9 cellular contexts compared by ENCODE assay signal in the genomic region with DNA sequence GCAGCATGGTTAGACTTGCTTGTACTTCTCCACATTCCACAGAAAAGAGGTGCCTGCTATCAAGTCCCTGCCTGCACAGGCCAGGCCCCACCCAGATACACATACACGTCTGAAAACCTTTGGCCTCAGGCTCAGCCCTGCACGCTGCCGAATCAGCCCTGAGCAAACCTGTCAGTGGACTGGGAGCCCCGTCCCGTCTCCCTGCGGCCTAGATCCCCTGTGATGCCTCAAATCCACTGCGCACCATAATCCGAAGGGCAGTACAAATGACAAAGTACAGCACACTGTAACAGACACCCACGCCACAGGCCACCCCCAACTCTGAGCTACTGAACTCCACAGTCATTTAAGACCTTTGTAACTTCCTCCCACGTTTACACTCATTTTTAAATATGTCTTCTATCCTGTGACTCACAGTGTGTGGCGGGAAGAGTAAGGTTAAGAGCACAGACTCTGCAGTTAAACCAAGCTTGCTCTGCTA.
DNase-seq lines count a peak whose midpoint lies in the region; ATAC-seq and TF ChIP-seq lines count a peak whose summit lies in the region.
"Had no signal": no experiment of that assay in that cellular context is flagged by ENCODE, and none has a peak within 500 bp of the region (broad histone marks: within the 10 kb centered on the region; RNA-seq: fewer than 3 reads in every experiment).

No MANE protein-coding gene starts in this region.

- H3K9me3 ChIP-seq in Panc1 (ENCODE audit: control insufficient read depth, insufficient read depth, low read depth, low read length) (no peaks in the 10 kb centered on the region), colonic mucosa (no peaks in the 10 kb centered on the region)
- no peaks in the 10 kb centered on the region for H3K9me3 ChIP-seq in CD4-positive, alpha-beta T cell (ENCODE audit: control insufficient read depth, low read length)

- H3K4me3 ChIP-seq in Panc1 (ENCODE audit: low read depth in 2 of 2, low read length in 2 of 2) (no peak overlapping the region), colonic mucosa (no peak overlapping the region)
- H3K4me3 ChIP-seq: heart left ventricle had no signal

- no peaks in the 10 kb centered on the region for H3K36me3 Mint-ChIP-seq in CD4-positive, alpha-beta T cell (ENCODE audit: low read depth)

- DNase-seq in Panc1 (ENCODE audit: low read depth, low spot score) = no peak
- peak; percentile 76 for DNase-seq in colonic mucosa
- DNase-seq in stimulated activated CD4-positive, alpha-beta T cell treated with anti-CD3 and anti-CD28 coated beads, Interleukin-4, amount 100 ng/mL, for 4 hours = peak; percentile 24 to 47
- DNase-seq in NCI-H187 (lab: John Stamatoyannopoulos, UW) = no peak
- DNase-seq in CD4-positive, alpha-beta T cell = no peak
- DNase-seq in NCI-H2196 treated with DMSO at 0.1 percent for 48 hours (lab: John Stamatoyannopoulos, UW; ENCODE audit: unreplicated experiment) = no peak
- DNase-seq: heart left ventricle had no signal

- CTCF ChIA-PET in Panc1 (lab: Charles Lee) = no interaction called here
- CTCF ChIA-PET in CD4-positive, alpha-beta T cell (lab: Charles Lee) = no interaction called here

- POLR2A ChIA-PET in Panc1 (lab: Charles Lee) = interaction anchor here (0.7 kb wide), 1 partner anchor 1137 kb away, joined by 4 read pairs; no protein-coding TSS in a partner anchor
- POLR2A ChIA-PET in CD4-positive, alpha-beta T cell (lab: Charles Lee) = no interaction called here

- no peaks in the 10 kb centered on the region for H3K36me3 ChIP-seq in Panc1 (ENCODE audit: control insufficient read depth, insufficient read depth, low read length)
- H3K36me3 ChIP-seq in colonic mucosa = no peaks in the 10 kb centered on the region
- H3K36me3 ChIP-seq: heart left ventricle had no signal

- peaks cover 28% of the 10 kb centered on the region for H3K4me1 ChIP-seq in Panc1 (ENCODE audit: control insufficient read depth, insufficient read depth, low read length)
- peaks cover 13% of the 10 kb centered on the region for H3K4me1 ChIP-seq in colonic mucosa

- H3K9me3 Mint-ChIP-seq in CD4-positive, alpha-beta T cell = no peaks in the 10 kb centered on the region

- H3K27me3 ChIP-seq in Panc1 (ENCODE audit: control insufficient read depth, insufficient read depth, low read length) = no peaks in the 10 kb centered on the region
- no peaks in the 10 kb centered on the region for H3K27me3 ChIP-seq in colonic mucosa
- no peaks in the 10 kb centered on the region for H3K27me3 ChIP-seq in CD4-positive, alpha-beta T cell (ENCODE audit: control insufficient read depth, insufficient read depth, low read length)
- H3K27me3 ChIP-seq: heart left ventricle had no signal

- in situ Hi-C loops in Panc1 (cut with HindIII; ENCODE audit: low pct_unique_long_range_greater_than_20kb, low sequenced_read_pairs) = no loop called here

- H3K4me1 Mint-ChIP-seq in CD4-positive, alpha-beta T cell (ENCODE audit: low read depth) = no peaks in the 10 kb centered on the region

- TF ChIP-seq CTCF in Panc1 (IDR thresholded peaks at IDR 0.05) = no peak
- no peak for TF ChIP-seq CTCF in colonic mucosa (IDR thresholded peaks at IDR 0.05)
- no peak for TF ChIP-seq CTCF in CD4-positive, alpha-beta T cell (IDR thresholded peaks at IDR 0.05)

- no peak overlapping the region for H3K4me3 Mint-ChIP-seq in CD4-positive, alpha-beta T cell

- intact Hi-C loops in Panc1 (cut with micrococcal nuclease; ENCODE audit: unreplicated experiment) (no loop called here), colonic mucosa (cut with DNase I) (no loop called here)
- intact Hi-C loops in CD4-positive, alpha-beta T cell (cut with DNase I, micrococcal nuclease) = no loop called here

- H3K9ac ChIP-seq in colonic mucosa (ENCODE audit: low read depth in 2 of 2, low read length in 2 of 2) = peak overlapping the region in 1 of 2 donors; percentile 51

- no peak overlapping the region for H3K27ac Mint-ChIP-seq in CD4-positive, alpha-beta T cell

- no TSS peak for BruUV-seq in Panc1 (replicated peaks; lab: Mats Ljungman, UMichigan)

- H3K27me3 Mint-ChIP-seq in CD4-positive, alpha-beta T cell = no peaks in the 10 kb centered on the region

- ATAC-seq in GM18519 (IDR thresholded peaks at IDR 0.05; ENCODE audit: low FRiP score, unreplicated experiment) (peak; percentile 77), HG02642 (IDR thresholded peaks at IDR 0.05; ENCODE audit: poor library complexity, unreplicated experiment) (peak; percentile 76), Panc1 (peak; percentile 72)
- ATAC-seq in CD4-positive, alpha-beta T cell (ENCODE audit: poor library complexity) = no peak

- H3K27ac ChIP-seq in Panc1 (ENCODE audit: low read length) (no peak overlapping the region), colonic mucosa (peak overlapping the region; percentile 39)
- no peak overlapping the region for H3K27ac ChIP-seq in CD4-positive, alpha-beta T cell (ENCODE audit: low read depth, low read length)
- H3K27ac ChIP-seq: heart left ventricle had no signal

Comparison
In these comparisons a context has a peak if more than half of its experiments do, and no peak if none do; other contexts are left out.
1. DNase-seq: peak in colonic mucosa (single experiment) and stimulated activated CD4-positive, alpha-beta T cell treated with anti-CD3 and anti-CD28 coated beads, Interleukin-4, amount 100 ng/mL, for 4 hours (2 of 2); none in Panc1 (single experiment), NCI-H187 (0 of 2), CD4-positive, alpha-beta T cell (0 of 10) and NCI-H2196 treated with DMSO at 0.1 percent for 48 hours (single experiment).